In genomic region chr3:31251083-31251482, GRCh38 we compare ENCODE assay signal across 28 cellular contexts.
DNase-seq lines count a peak whose midpoint lies in the region; ATAC-seq and TF ChIP-seq lines count a peak whose summit lies in the region.
"Had no signal": no experiment of that assay in that cellular context is flagged by ENCODE, and none has a peak within 500 bp of the region (broad histone marks: within the 10 kb centered on the region; RNA-seq: fewer than 3 reads in every experiment).

No MANE protein-coding gene starts in this region.

- H3K9me3 Mint-ChIP-seq in activated CD8-positive, alpha-beta memory T cell treated with anti-CD3 and anti-CD28 coated beads, Interleukin-2, amount 10 ng/mL, durations not matched to agents 7 days and 5 days (ENCODE audit: low read depth), result peaks cover 8% of the 10 kb centered on the region
- peaks cover 6% of the 10 kb centered on the region for H3K9me3 Mint-ChIP-seq in activated T-helper 17 cell treated with anti-CD3 and anti-CD28 coated beads, Interleukin-2, amount 50 U/mL, for 72 hours
- H3K9me3 Mint-ChIP-seq in nephron progenitor cell, result peaks cover 7% of the 10 kb centered on the region

- no peaks in the 10 kb centered on the region for H3K27me3 ChIP-seq in gastroesophageal sphincter
- H3K27me3 ChIP-seq: dorsolateral prefrontal cortex, gastrocnemius medialis, hepatocyte, upper lobe of right lung had no signal

- H3K4me3 Mint-ChIP-seq in activated CD8-positive, alpha-beta memory T cell treated with anti-CD3 and anti-CD28 coated beads, Interleukin-2, amount 10 ng/mL, durations not matched to agents 7 days and 5 days, result no peak overlapping the region
- peak overlapping the region; percentile 54 for H3K4me3 Mint-ChIP-seq in activated T-helper 17 cell treated with anti-CD3 and anti-CD28 coated beads, Interleukin-2, amount 50 U/mL, for 72 hours
- no peak overlapping the region for H3K4me3 Mint-ChIP-seq in nephron progenitor cell

- no peaks in the 10 kb centered on the region for H3K36me3 ChIP-seq in gastroesophageal sphincter
- H3K36me3 ChIP-seq: gastrocnemius medialis, HAP-1, lower lobe of right lung, upper lobe of right lung had no signal

- ATAC-seq in activated CD8-positive, alpha-beta memory T cell treated with anti-CD3 and anti-CD28 coated beads, Interleukin-2, amount 10 ng/mL, durations not matched to agents 7 days and 5 days, result peak; percentile 18
- peak; percentile 20 for ATAC-seq in activated T-helper 17 cell treated with anti-CD3 and anti-CD28 coated beads, Interleukin-2, amount 50 U/mL, for 72 hours (replicated peaks)
- ATAC-seq in gastroesophageal sphincter, result no peak
- ATAC-seq: activated CD4-positive, CD25-positive, alpha-beta regulatory T cell treated with anti-CD3 and anti-CD28 coated beads, Interleukin-2, amount 50 U/mL, for 24 hours; gastrocnemius medialis; HepG2; lower lobe of right lung; naive thymus-derived CD4-positive, alpha-beta T cell; Panc1; psoas muscle; SK-N-SH treated with all-trans-retinoic acid at 6 μM for 48 hours; upper lobe of right lung had no signal

- TF ChIP-seq CTCF in nephron progenitor cell (IDR thresholded peaks at IDR 0.05) (no peak), gastroesophageal sphincter (IDR thresholded peaks at IDR 0.05) (no peak)

- DNase-seq in activated CD8-positive, alpha-beta memory T cell treated with anti-CD3 and anti-CD28 coated beads, Interleukin-2, amount 10 ng/mL, durations not matched to agents 7 days and 5 days, result no peak
- no peak for DNase-seq in activated CD8-positive, alpha-beta memory T cell treated with anti-CD3 and anti-CD28 coated beads for 24 hours
- peak; percentile 70 for DNase-seq in Jurkat, Clone E6-1 (ENCODE audit: low read depth, low spot score)
- DNase-seq in nephron progenitor cell, result no peak
- DNase-seq in MV-4-11 (lab: John Stamatoyannopoulos, UW), result no peak
- DNase-seq in D341Med (ENCODE audit: low spot score), result no peak
- DNase-seq: DMS79; dorsolateral prefrontal cortex; gastrocnemius medialis; Kasumi-1; lower lobe of right lung; naive thymus-derived CD4-positive, alpha-beta T cell; NCI-H1436 treated with DMSO at 0.1 percent for 48 hours; NCI-H2081 treated with DMSO at 0.1 percent for 48 hours; NCI-H2227 treated with DMSO at 0.1 percent for 48 hours; NCI-H526 treated with DMSO at 0.1 percent for 48 hours; psoas muscle; Right ventricle myocardium superior; stimulated activated CD4-positive, alpha-beta T cell treated with anti-CD3 and anti-CD28 coated beads, Interleukin-4, amount 100 ng/mL, for 4 hours; upper lobe of right lung had no signal

- H3K4me1 Mint-ChIP-seq in activated CD8-positive, alpha-beta memory T cell treated with anti-CD3 and anti-CD28 coated beads, Interleukin-2, amount 10 ng/mL, durations not matched to agents 7 days and 5 days, result peaks cover 61% of the 10 kb centered on the region
- peaks cover 51% of the 10 kb centered on the region for H3K4me1 Mint-ChIP-seq in activated T-helper 17 cell treated with anti-CD3 and anti-CD28 coated beads, Interleukin-2, amount 50 U/mL, for 72 hours
- H3K4me1 Mint-ChIP-seq in nephron progenitor cell, result peaks cover 45% of the 10 kb centered on the region

- CTCF ChIA-PET in activated CD8-positive, alpha-beta memory T cell treated with anti-CD3 and anti-CD28 coated beads, Interleukin-2, amount 10 ng/mL, durations not matched to agents 7 days and 5 days (lab: Charles Lee), result no interaction called here

- no peak overlapping the region for H3K27ac Mint-ChIP-seq in activated CD8-positive, alpha-beta memory T cell treated with anti-CD3 and anti-CD28 coated beads, Interleukin-2, amount 10 ng/mL, durations not matched to agents 7 days and 5 days
- peak overlapping the region; percentile 94 for H3K27ac Mint-ChIP-seq in activated T-helper 17 cell treated with anti-CD3 and anti-CD28 coated beads, Interleukin-2, amount 50 U/mL, for 72 hours
- H3K27ac Mint-ChIP-seq in nephron progenitor cell, result peak overlapping the region; percentile 3

- TF ChIP-seq EP300 in gastroesophageal sphincter (IDR thresholded peaks at IDR 0.05), result no peak

- no peak overlapping the region for H3K27ac ChIP-seq in gastroesophageal sphincter
- H3K27ac ChIP-seq: dorsolateral prefrontal cortex, gastrocnemius medialis, hepatocyte, lower lobe of right lung, psoas muscle, upper lobe of right lung had no signal

- H3K4me3 ChIP-seq in Jurkat, Clone E6-1 (ENCODE audit: low read length), result no peak overlapping the region
- H3K4me3 ChIP-seq in gastroesophageal sphincter, result no peak overlapping the region
- H3K4me3 ChIP-seq: dorsolateral prefrontal cortex, gastrocnemius medialis, HAP-1, hepatocyte, lower lobe of right lung, psoas muscle, upper lobe of right lung had no signal

- H3K27me3 Mint-ChIP-seq in activated CD8-positive, alpha-beta memory T cell treated with anti-CD3 and anti-CD28 coated beads, Interleukin-2, amount 10 ng/mL, durations not matched to agents 7 days and 5 days, result no peaks in the 10 kb centered on the region
- no peaks in the 10 kb centered on the region for H3K27me3 Mint-ChIP-seq in activated T-helper 17 cell treated with anti-CD3 and anti-CD28 coated beads, Interleukin-2, amount 50 U/mL, for 72 hours
- H3K27me3 Mint-ChIP-seq in nephron progenitor cell (ENCODE audit: low read depth, poor library complexity), result peaks cover 2% of the 10 kb centered on the region
- H3K27me3 Mint-ChIP-seq: naive thymus-derived CD4-positive, alpha-beta T cell had no signal

- peaks cover 31% of the 10 kb centered on the region for H3K36me3 Mint-ChIP-seq in activated CD8-positive, alpha-beta memory T cell treated with anti-CD3 and anti-CD28 coated beads, Interleukin-2, amount 10 ng/mL, durations not matched to agents 7 days and 5 days
- H3K36me3 Mint-ChIP-seq in activated T-helper 17 cell treated with anti-CD3 and anti-CD28 coated beads, Interleukin-2, amount 50 U/mL, for 72 hours (ENCODE audit: low read depth), result peaks cover 5% of the 10 kb centered on the region
- peaks cover 5% of the 10 kb centered on the region for H3K36me3 Mint-ChIP-seq in nephron progenitor cell (ENCODE audit: low read depth)

- no peaks in the 10 kb centered on the region for H3K4me1 ChIP-seq in gastroesophageal sphincter
- H3K4me1 ChIP-seq: gastrocnemius medialis, HAP-1, lower lobe of right lung, psoas muscle, upper lobe of right lung had no signal

- H3K9me3 ChIP-seq in gastroesophageal sphincter, result no peaks in the 10 kb centered on the region
- H3K9me3 ChIP-seq: gastrocnemius medialis, HAP-1, lower lobe of right lung, psoas muscle, upper lobe of right lung had no signal

- 90% methylated on average over 3 of the region's 3 CpGs for WGBS in gastroesophageal sphincter (ENCODE audit: low coverage in 1 of 2), 2 donors

- TF ChIP-seq POLR2A in gastroesophageal sphincter (IDR thresholded peaks at IDR 0.05), result no peak
